1 cellular context compared by ENCODE assay signal in the genomic region with DNA sequence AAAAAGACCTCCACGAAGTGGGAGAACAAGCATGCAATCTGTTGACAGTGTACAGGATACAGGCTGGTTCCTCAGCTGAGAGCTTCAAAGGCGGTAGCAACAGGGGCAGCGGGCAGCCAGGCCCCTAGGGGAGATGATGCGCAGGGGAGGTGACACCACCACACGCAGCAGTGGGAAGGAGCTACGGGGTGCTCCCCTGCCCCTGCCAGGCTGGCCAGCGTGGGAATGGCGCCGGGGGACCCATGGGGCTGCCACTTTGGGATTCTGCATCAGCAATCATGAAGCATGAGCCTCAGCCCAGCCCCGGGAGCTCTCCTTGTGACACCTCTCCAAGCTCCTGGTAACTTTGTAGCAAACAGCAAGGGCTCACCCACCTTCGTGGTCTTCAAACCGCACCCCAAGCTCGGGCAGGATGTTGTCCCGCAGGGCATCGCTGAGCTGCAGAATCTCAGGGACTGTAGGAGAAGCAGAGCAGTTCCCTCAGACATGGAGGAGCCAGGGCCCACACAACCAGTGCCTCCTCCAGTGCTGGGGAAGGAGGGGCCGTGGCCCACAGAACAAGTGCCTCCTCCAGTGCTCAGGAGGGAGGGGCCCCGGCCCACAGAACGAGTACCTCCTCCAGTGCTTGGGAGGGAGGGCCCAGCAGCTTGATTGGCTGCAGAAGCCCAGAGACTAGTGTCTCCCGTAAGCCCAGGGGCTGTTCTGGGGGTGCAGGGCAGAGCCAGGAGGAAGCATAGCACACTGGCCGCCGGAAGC.
TF ChIP-seq lines count a peak whose summit lies in the region.

No MANE protein-coding gene starts in this region.

TF ChIP-seq in K562, 482 proteins besides CTCF, POLR2A, EP300 and RAD21:
- TF ChIP-seq ESRRB (CRISPR knock-in tag; IDR thresholded peaks at IDR 0.05; ENCODE audit: borderline replicate concordance) (no peak), POLR2G (IDR thresholded peaks at IDR 0.05; ENCODE audit: low read depth, low read length) (peak; percentile 69), RBFOX2 (IDR thresholded peaks at IDR 0.05; ENCODE audit: low read depth, low read length) (0 out of 2 replicates have a peak, but pooled peaks have one; percentile 15), PYGO2 (tag; IDR thresholded peaks at IDR 0.05) (no peak), ZNF766 (CRISPR knock-in tag; conservative IDR thresholded peaks at IDR 0.05) (no peak), FOS (IDR thresholded peaks at IDR 0.05; ENCODE audit: extremely low read depth, insufficient read length) (no peak)
